15 cellular contexts compared by ENCODE assay signal in the genomic region with DNA sequence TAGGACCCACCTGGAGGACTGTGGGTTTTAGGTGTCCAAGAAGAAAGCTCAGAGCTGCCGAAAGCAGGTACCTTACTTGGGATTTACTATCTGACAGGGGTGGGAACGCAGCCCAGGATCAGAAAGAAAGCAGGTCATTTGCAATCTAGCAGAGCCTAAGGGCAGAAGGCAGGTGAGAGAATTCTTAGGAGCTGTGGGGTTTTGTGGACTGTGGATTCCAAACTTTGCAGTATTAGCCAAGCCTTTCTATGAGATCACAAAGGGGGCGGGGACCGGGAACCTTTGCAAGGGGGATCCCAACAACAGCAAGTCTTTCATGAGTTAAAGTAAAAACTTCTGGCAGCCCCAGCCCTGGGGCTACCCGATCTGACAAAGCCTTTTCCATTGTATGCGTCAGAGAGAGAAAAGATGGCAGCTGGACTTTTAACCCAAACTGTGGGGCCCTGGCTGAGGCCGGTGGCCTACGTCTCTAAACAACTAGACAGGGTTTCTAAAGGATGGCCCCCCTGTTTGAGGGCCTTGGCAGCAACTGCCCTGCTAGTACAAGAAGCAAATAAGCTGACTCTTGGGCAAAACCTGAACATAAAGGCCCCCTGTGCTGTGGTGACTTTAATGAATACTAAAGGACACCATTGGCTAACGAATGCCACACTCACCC. TPM values are rescaled to one million over a fixed set of nuclear protein-coding genes. Genes with fewer than 3 reads are reported as not detected.
"Had no signal": no experiment of that assay in that cellular context is flagged by ENCODE, and none has a peak within 500 bp of the region (broad histone marks: within the 10 kb centered on the region; RNA-seq: fewer than 3 reads in every experiment).

No MANE protein-coding gene starts in this region.

RNA-seq across cellular contexts. Expression of a gene that starts 37.4 kb away (rescaled TPM):
- total RNA-seq: chondrocyte; left lobe of liver; naive thymus-derived CD8-positive, alpha-beta T cell; osteoblast; vagina had no signal
- polyA plus RNA-seq: immature natural killer cell; naive thymus-derived CD8-positive, alpha-beta T cell had no signal

RNA-seq across cellular contexts. Expression of a gene that starts 51.6 kb away (rescaled TPM):
- total RNA-seq: chondrocyte; colonic mucosa; esophagus mucosa; left lobe of liver; liver; lung; naive thymus-derived CD8-positive, alpha-beta T cell; osteoblast; progenitor cell of endocrine pancreas; right lobe of liver; thoracic aorta; ureter; vagina had no signal
- polyA plus RNA-seq: immature natural killer cell; keratinocyte; liver; naive thymus-derived CD8-positive, alpha-beta T cell had no signal
